18 cellular contexts compared by ENCODE assay signal in the genomic region with DNA sequence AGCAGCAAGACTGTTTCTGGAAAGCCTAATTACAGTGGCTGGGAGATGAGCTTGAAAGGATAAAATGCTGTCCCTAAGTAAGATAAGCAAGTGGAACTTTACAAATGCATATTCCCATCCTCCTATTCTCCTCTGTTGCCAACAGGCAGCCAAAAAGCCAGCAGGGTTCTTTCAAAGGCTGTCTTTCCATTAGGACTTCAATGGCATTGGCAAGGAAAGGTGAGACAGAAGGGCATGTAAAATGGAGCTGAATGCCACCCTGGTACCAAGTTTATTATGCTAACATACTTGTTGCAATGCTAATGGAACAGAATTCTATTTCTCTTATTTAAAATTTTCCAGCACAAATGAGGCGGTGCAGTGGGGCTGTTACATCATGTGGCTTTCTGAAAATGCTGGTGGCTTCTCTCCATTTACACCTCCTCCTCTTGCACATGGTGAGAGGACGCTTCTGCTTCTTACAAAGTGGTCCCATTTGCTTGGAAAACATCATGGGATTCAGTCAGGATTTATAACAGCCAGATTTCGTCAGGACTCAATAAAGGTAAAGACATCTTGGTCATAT.
"Had no signal": no experiment of that assay in that cellular context is flagged by ENCODE, and none has a peak within 500 bp of the region (broad histone marks: within the 10 kb centered on the region; RNA-seq: fewer than 3 reads in every experiment).

No MANE protein-coding gene starts in this region.

- H3K27me3 ChIP-seq: esophagus squamous epithelium, right lobe of liver, suprapubic skin, thyroid gland, vagina had no signal

- H3K27ac ChIP-seq: esophagus squamous epithelium, heart right ventricle, lower lobe of right lung, pancreas, right lobe of liver, suprapubic skin, thyroid gland, vagina had no signal

- H3K4me3 ChIP-seq: esophagus squamous epithelium, heart right ventricle, lower lobe of right lung, pancreas, right lobe of liver, suprapubic skin, thyroid gland, vagina had no signal

- H3K36me3 ChIP-seq: esophagus squamous epithelium, heart right ventricle, lower lobe of right lung, pancreas, right lobe of liver, suprapubic skin, thyroid gland, vagina had no signal

- DNase-seq: effector memory CD4-positive, alpha-beta T cell; esophagus squamous epithelium; foreskin melanocyte; glutamatergic neuron; heart right ventricle; left ventricle myocardium superior; lower lobe of right lung; natural killer cell; pancreas; right lobe of liver; small intestine; stimulated activated CD4-positive, alpha-beta T cell treated with anti-CD3 and anti-CD28 coated beads, Interleukin-15, amount 100 ng/mL, for 24 hours; stimulated activated CD4-positive, alpha-beta T cell treated with anti-CD3 and anti-CD28 coated beads, Interleukin-2, amount 100 ng/mL, for 48 hours; stimulated activated naive B cell treated with anti-CD40 and anti-IgM and Interleukin-4, amounts not matched to agents 10 μg/mL and 1 μg/mL and 100 μg/mL, for 72 hours; thyroid gland; trophoblast cell had no signal
